Comparison of ENCODE assay signal across 23 cellular contexts in genomic region chr5:155282503-155283107, GRCh38.
DNase-seq lines count a peak whose midpoint lies in the region; ATAC-seq, FAIRE-seq and TF ChIP-seq lines count a peak whose summit lies in the region.
"Had no signal": no experiment of that assay in that cellular context is flagged by ENCODE, and none has a peak within 500 bp of the region (broad histone marks: within the 10 kb centered on the region; RNA-seq: fewer than 3 reads in every experiment).

No MANE protein-coding gene starts in this region.

- H3K4me2 ChIP-seq in keratinocyte (ENCODE audit: control insufficient read depth, extremely low read depth, insufficient read depth, low read depth, low read length), result peak overlapping the region; percentile 38
- H3K4me2 ChIP-seq: SK-N-SH had no signal

- H3K9me1 ChIP-seq in keratinocyte (ENCODE audit: control insufficient read depth, extremely low read depth, insufficient read depth, low read length), result no peaks in the 10 kb centered on the region

- H3K4me1 ChIP-seq in RWPE2 (ENCODE audit: insufficient read depth, poor library complexity, severe bottlenecking) (no peaks in the 10 kb centered on the region), keratinocyte (ENCODE audit: control insufficient read depth, extremely low read depth, insufficient read depth, low read length) (peaks cover 14% of the 10 kb centered on the region)
- H3K4me1 ChIP-seq: BE2C, Peyer's patch had no signal

- no peak overlapping the region for H3K27ac ChIP-seq in RWPE2 (ENCODE audit: poor library complexity, severe bottlenecking)
- peak overlapping the region; percentile 24 for H3K27ac ChIP-seq in keratinocyte (ENCODE audit: control insufficient read depth, insufficient read depth, low read length)
- H3K27ac ChIP-seq: HL-60, Peyer's patch had no signal

- DNase-seq in NCI-H1417 (lab: John Stamatoyannopoulos, UW) (peak in 2 of 3 experiments; percentile 1 to 35), NCI-H1417 treated with DMSO at 0.1 percent for 48 hours (lab: John Stamatoyannopoulos, UW) (no peak), RWPE2 (ENCODE audit: low spot score) (no peak), keratinocyte (ENCODE audit: low read depth, low spot score) (no peak), HEK293T (ENCODE audit: extremely low spot score) (no peak), H7 (no peak)
- peak; percentile 65 for DNase-seq in Jurkat, Clone E6-1 (ENCODE audit: low read depth, low spot score)
- DNase-seq: 8988T, ACHN, BE2C, Calu3, GOT3, HCEC 1CT, NCI-H1092 treated with DMSO at 0.1 percent for 48 hours, NCI-H2081, NCI-H446 treated with DMSO at 0.1 percent for 48 hours, NCI-H526, OCI-M1, Peyer's patch, SK-N-SH, SW 1271 had no signal

- dilution Hi-C loops in keratinocyte (cut with MboI; ENCODE audit: extremely low pct_ligation_motif_present, low sequenced_read_pairs), result no loop called here

- H3K4me3 ChIP-seq in Jurkat, Clone E6-1 (ENCODE audit: low read length), result no peak overlapping the region
- H3K4me3 ChIP-seq in RWPE2 (ENCODE audit: severe bottlenecking) (no peak overlapping the region), keratinocyte (ENCODE audit: control insufficient read depth in 2 of 3, extremely low read depth in 1 of 3, insufficient read depth in 2 of 3, low read depth in 1 of 3, low read length in 3 of 3) (no peak overlapping the region), H7 (ENCODE audit: insufficient read depth, low read depth, low read length) (no peak overlapping the region)
- H3K4me3 ChIP-seq: Peyer's patch had no signal

- peak; percentile 88 for FAIRE-seq in keratinocyte (lab: Jason Lieb, UNC)
- FAIRE-seq: GM18507 had no signal

- peak overlapping the region; percentile 66 for H2AFZ ChIP-seq in keratinocyte (ENCODE audit: control insufficient read depth, low read length)

- H3K79me2 ChIP-seq in keratinocyte (ENCODE audit: control insufficient read depth, insufficient read depth, low read length), result no peaks in the 10 kb centered on the region

- H3K9me3 ChIP-seq in RWPE2 (ENCODE audit: severe bottlenecking) (no peaks in the 10 kb centered on the region), keratinocyte (ENCODE audit: control insufficient read depth, low read depth, low read length) (no peaks in the 10 kb centered on the region)
- H3K9me3 ChIP-seq: BE2C, Peyer's patch, SK-N-SH had no signal

- POLR2A ChIA-PET in HEK293T (lab: Yijun Ruan, JAX), result no interaction called here

- H3K36me3 ChIP-seq in RWPE2 (ENCODE audit: low read depth) (no peaks in the 10 kb centered on the region), keratinocyte (ENCODE audit: control insufficient read depth in 2 of 2, extremely low read depth in 1 of 2, insufficient read depth in 2 of 2, low read length in 2 of 2) (no peaks in the 10 kb centered on the region), H7 (replicated peaks; ENCODE audit: control insufficient read depth, insufficient read depth, low read length) (no peaks in the 10 kb centered on the region)
- H3K36me3 ChIP-seq: BE2C, Peyer's patch had no signal

- TF ChIP-seq CTCF in RWPE2 (IDR thresholded peaks at IDR 0.05; ENCODE audit: poor library complexity, severe bottlenecking), result no peak
- TF ChIP-seq CTCF in keratinocyte (optimal IDR thresholded peaks at IDR 0.05 in 1 of 3, IDR thresholded peaks at IDR 0.05 in 1 of 3, conservative IDR thresholded peaks at IDR 0.05 in 1 of 3; ENCODE audit: extremely low read depth in 1 of 3, insufficient read depth in 2 of 3, low read length in 3 of 3), result peak in 2 of 3 experiments; percentile 13 to 49

- no peaks in the 10 kb centered on the region for H4K20me1 ChIP-seq in keratinocyte (ENCODE audit: control insufficient read depth, extremely low read depth, insufficient read depth, low read length)

- H3K9ac ChIP-seq in keratinocyte (ENCODE audit: control insufficient read depth, extremely low read depth, insufficient read depth, low read length), result no peak overlapping the region
- H3K9ac ChIP-seq: SK-N-SH had no signal

- peak; percentile 70; the same call in 2 of the 3 replicates for ATAC-seq in RWPE2 (ENCODE audit: low read depth)

- no peaks in the 10 kb centered on the region for H3K27me3 ChIP-seq in RWPE2 (ENCODE audit: insufficient read depth, poor library complexity, severe bottlenecking)
- no peaks in the 10 kb centered on the region for H3K27me3 ChIP-seq in keratinocyte (ENCODE audit: control insufficient read depth, extremely low read depth, insufficient read depth, low read length)
- H3K27me3 ChIP-seq in H7 (ENCODE audit: control insufficient read depth, insufficient read depth, low read length), result no peaks in the 10 kb centered on the region
- H3K27me3 ChIP-seq: BE2C, Peyer's patch had no signal

- CTCF ChIA-PET in HEK293T (lab: Yijun Ruan, JAX), result no interaction called here

TF ChIP-seq in HEK293T, 16 proteins besides CTCF, POLR2A, EP300 and RAD21:
- TF ChIP-seq L3MBTL2 (conservative IDR thresholded peaks at IDR 0.05) (no peak), SUZ12 (IDR thresholded peaks at IDR 0.05) (no peak), PKNOX1 (IDR thresholded peaks at IDR 0.05) (no peak), ZNF384 (IDR thresholded peaks at IDR 0.05) (no peak), TARDBP (IDR thresholded peaks at IDR 0.05) (no peak), NFRKB (IDR thresholded peaks at IDR 0.05) (no peak), FOXM1 (IDR thresholded peaks at IDR 0.05; ENCODE audit: borderline replicate concordance) (no peak), LEF1 (IDR thresholded peaks at IDR 0.05; ENCODE audit: borderline replicate concordance) (no peak), FOXA1 (IDR thresholded peaks at IDR 0.05) (no peak), HDGF (IDR thresholded peaks at IDR 0.05; ENCODE audit: borderline replicate concordance) (no peak), ARNT (IDR thresholded peaks at IDR 0.05) (no peak), FOXK2 (IDR thresholded peaks at IDR 0.05) (no peak), CTBP1 (IDR thresholded peaks at IDR 0.05; ENCODE audit: borderline replicate concordance) (no peak), SP1 (IDR thresholded peaks at IDR 0.05) (no peak), ELF4 (IDR thresholded peaks at IDR 0.05) (no peak), BHLHE40 (IDR thresholded peaks at IDR 0.05; ENCODE audit: borderline replicate concordance) (no peak)
TF ChIP-seq in HEK293T: peak in this region for 0.

Comparison
In these comparisons a context has a peak if more than half of its experiments do, and no peak if none do; other contexts are left out.
1. DNase-seq: peak in NCI-H1417 (2 of 3) and Jurkat, Clone E6-1 (single experiment); none in NCI-H1417 treated with DMSO at 0.1 percent for 48 hours (single experiment), RWPE2 (single experiment), keratinocyte (single experiment), HEK293T (single experiment) and H7 (single experiment).